ENCODE assay signal across 19 cellular contexts in genomic region chr13:95201814-95202521, GRCh38.
DNase-seq lines count a peak whose midpoint lies in the region; ATAC-seq and TF ChIP-seq lines count a peak whose summit lies in the region.
"Had no signal": no experiment of that assay in that cellular context is flagged by ENCODE, and none has a peak within 500 bp of the region (broad histone marks: within the 10 kb centered on the region; RNA-seq: fewer than 3 reads in every experiment).

No MANE protein-coding gene starts in this region.

- DNase-seq in OCI-M1 (lab: John Stamatoyannopoulos, UW) (peak; percentile 92), erythroblast (lab: John Stamatoyannopoulos, UW) (peak; percentile 93 to 95), non-pigmented ciliary epithelial cell (ENCODE audit: low read depth) (peak; percentile 40), GM19240 (ENCODE audit: insufficient read length, low spot score) (no peak), ACHN (no peak), lower lobe of right lung (no peak), NCI-H1694 (lab: John Stamatoyannopoulos, UW) (no peak)
- DNase-seq: activated CD8-positive, alpha-beta memory T cell treated with anti-CD3 and anti-CD28 coated beads, Interleukin-2, amount 10 ng/mL, durations not matched to agents 7 days and 5 days; cortex of kidney; DND-41; Kasumi-1; left cardiac atrium; NCI-H1436 treated with DMSO at 0.1 percent for 48 hours; PC-9; SJCRH30; stimulated activated naive CD4-positive, alpha-beta T cell had no signal

- peak; percentile 84 for ATAC-seq in GM18502 (IDR thresholded peaks at IDR 0.05; ENCODE audit: poor library complexity, unreplicated experiment)
- ATAC-seq in lower lobe of right lung: no peak
- ATAC-seq: activated CD8-positive, alpha-beta memory T cell treated with anti-CD3 and anti-CD28 coated beads, Interleukin-2, amount 10 ng/mL, durations not matched to agents 7 days and 5 days; GM23338; left cardiac atrium had no signal

- peaks cover 48% of the 10 kb centered on the region for H3K36me3 ChIP-seq in lower lobe of right lung
- H3K36me3 ChIP-seq: tibial nerve had no signal

- no peak overlapping the region for H3K27ac ChIP-seq in lower lobe of right lung
- H3K27ac ChIP-seq: PC-9, SJCRH30, tibial nerve had no signal

- peak; percentile 43 for TF ChIP-seq POLR2A in erythroblast (IDR thresholded peaks at IDR 0.05; ENCODE audit: low read length)

- no peak for TF ChIP-seq CTCF in lower lobe of right lung (IDR thresholded peaks at IDR 0.05)

- intact Hi-C loops in lower lobe of right lung (cut with DNase I): no loop called here

- H3K4me3 ChIP-seq in lower lobe of right lung: no peak overlapping the region
- H3K4me3 ChIP-seq: GM23338, PC-9, SJCRH30, tibial nerve had no signal

- no peaks in the 10 kb centered on the region for H3K4me1 ChIP-seq in lower lobe of right lung
- H3K4me1 ChIP-seq: SJCRH30, tibial nerve had no signal

- H3K9me3 ChIP-seq in lower lobe of right lung: no peaks in the 10 kb centered on the region
- H3K9me3 ChIP-seq: SJCRH30, tibial nerve had no signal

- in situ Hi-C loops in ACHN (cut with HindIII; ENCODE audit: low pct_ligation_motif_present, low pct_unique_long_range_greater_than_20kb, low sequenced_read_pairs): no loop called here

- no peaks in the 10 kb centered on the region for H3K27me3 ChIP-seq in lower lobe of right lung (ENCODE audit: low read depth)
- H3K27me3 ChIP-seq: SJCRH30, tibial nerve had no signal

Comparison
In these comparisons a context has a peak if more than half of its experiments do, and no peak if none do; other contexts are left out.
1. DNase-seq: peak in OCI-M1 (single experiment), erythroblast (2 of 2) and non-pigmented ciliary epithelial cell (single experiment); none in GM19240 (single experiment), ACHN (single experiment), lower lobe of right lung (single experiment) and NCI-H1694 (single experiment).